In the genomic region with DNA sequence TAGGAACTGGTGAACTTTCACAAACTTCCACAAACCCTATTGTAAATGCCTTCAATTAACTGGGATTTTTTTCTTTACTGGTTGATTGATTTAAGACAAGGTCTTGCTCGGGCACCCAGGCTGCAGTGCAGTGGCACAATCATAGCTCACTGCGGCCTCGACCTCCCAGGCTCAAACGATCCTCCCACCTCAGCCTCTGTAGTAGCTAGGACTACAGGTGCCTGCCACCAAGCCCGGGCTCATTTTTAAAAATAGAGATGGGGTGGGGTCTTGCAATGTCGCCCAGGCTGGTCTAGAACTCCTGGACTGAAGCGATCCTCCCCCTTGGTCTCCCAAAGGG, we compare ENCODE assay signal across 8 cellular contexts. TPM values are rescaled to one million over a fixed set of nuclear protein-coding genes. Genes with fewer than 3 reads are reported as not detected.
DNase-seq lines count a peak whose midpoint lies in the region; ATAC-seq and TF ChIP-seq lines count a peak whose summit lies in the region.

No MANE protein-coding gene starts in this region.

- H3K36me3 ChIP-seq in BE2C, result no peaks in the 10 kb centered on the region

- peaks cover 6% of the 10 kb centered on the region for H3K27me3 Mint-ChIP-seq in IgD-negative memory B cell
- peaks cover 5 to 19% (median 7%) of the 10 kb centered on the region in 5 donors for H3K27me3 Mint-ChIP-seq in naive thymus-derived CD8-positive, alpha-beta T cell

- ATAC-seq in naive thymus-derived CD8-positive, alpha-beta T cell, result peak in 1 of 2 donors; percentile 10
- ATAC-seq in HG03095 (IDR thresholded peaks at IDR 0.05; ENCODE audit: unreplicated experiment) (no peak), GM19467 (IDR thresholded peaks at IDR 0.05; ENCODE audit: unreplicated experiment) (no peak)

- TF ChIP-seq CTCF in BE2C (IDR thresholded peaks at IDR 0.05; ENCODE audit: low read depth, low read length), result no peak
- TF ChIP-seq CTCF in dorsolateral prefrontal cortex (IDR thresholded peaks at IDR 0.05 in 54 of 56, conservative IDR thresholded peaks at IDR 0.05 in 2 of 56; ENCODE audit: low read depth in 1 of 56, partially characterized antibody in 56 of 56), result no peak

- POLR2A ChIA-PET in naive thymus-derived CD8-positive, alpha-beta T cell (lab: Charles Lee), result interaction anchor here (0.9 to 1.4 kb wide), 4 partner anchors 11 to 107 kb away, joined by 3 to 8 read pairs (median 4); partner anchors contain the start of gene CDC42EP2

- intact Hi-C loops in dorsolateral prefrontal cortex (cut with DNase I), result no loop called here

- H3K9me3 Mint-ChIP-seq in IgD-negative memory B cell, result no peaks in the 10 kb centered on the region
- no peaks in the 10 kb centered on the region for H3K9me3 Mint-ChIP-seq in naive thymus-derived CD8-positive, alpha-beta T cell

- H3K4me3 ChIP-seq in BE2C (ENCODE audit: low read depth, low read length), result peak overlapping the region; percentile 50
- peak overlapping the region; percentile 11 to 68 (median 52) for H3K4me3 ChIP-seq in dorsolateral prefrontal cortex

- peaks cover 6 to 7% (median 7%) of the 10 kb centered on the region in 3 donors for H3K4me1 Mint-ChIP-seq in IgD-negative memory B cell
- peaks cover 5 to 11% (median 10%) of the 10 kb centered on the region in 4 donors for H3K4me1 Mint-ChIP-seq in naive thymus-derived CD8-positive, alpha-beta T cell

- DNase-seq in BE2C (no peak), dorsolateral prefrontal cortex (no peak), middle frontal gyrus (ENCODE audit: extremely low spot score, low spot score) (no peak)
- no peak for DNase-seq in naive thymus-derived CD8-positive, alpha-beta T cell
- no peak for DNase-seq in activated CD4-positive, alpha-beta T cell treated with anti-CD3 and anti-CD28 coated beads, Interleukin-2, amount 50 U/mL, for 1 hour

- no peaks in the 10 kb centered on the region for H3K36me3 Mint-ChIP-seq in IgD-negative memory B cell
- H3K36me3 Mint-ChIP-seq in naive thymus-derived CD8-positive, alpha-beta T cell, result peaks cover 0 to 9% (median 0%) of the 10 kb centered on the region in 3 donors

- peak overlapping the region in 2 of 59 donors; percentile 49 to 68 for H3K27ac ChIP-seq in dorsolateral prefrontal cortex

- H3K27me3 ChIP-seq in BE2C (0 out of 2 replicates have a peak, but pooled peaks cover 10% of the 10 kb centered on the region), dorsolateral prefrontal cortex (no peaks in the 10 kb centered on the region)

- no peak overlapping the region for H3K27ac Mint-ChIP-seq in IgD-negative memory B cell
- peak overlapping the region in 2 of 10 donors; percentile 31 to 67 for H3K27ac Mint-ChIP-seq in naive thymus-derived CD8-positive, alpha-beta T cell

- no peaks in the 10 kb centered on the region for H3K4me1 ChIP-seq in BE2C

- H3K9me3 ChIP-seq in BE2C, result no peaks in the 10 kb centered on the region

- H3K4me3 Mint-ChIP-seq in IgD-negative memory B cell, result peak overlapping the region; percentile 83 to 91 (median 86)
- H3K4me3 Mint-ChIP-seq in naive thymus-derived CD8-positive, alpha-beta T cell, result peak overlapping the region; percentile 69 to 85 (median 80)

RNA-seq across cellular contexts. Expression of gene POLA2, which starts 35.7 kb away (rescaled TPM):
- 2.9 TPM for polyA plus RNA-seq in BE2C (2012; ENCODE audit: insufficient read depth, insufficient read length, low read depth)
- 13.0 TPM for polyA plus RNA-seq in IgD-negative memory B cell
- 10 to 100 TPM in 36 of 120 experiments, 1 to 10 TPM in 84; 4.5 to 16.1 (median 8.9) TPM for total RNA-seq in dorsolateral prefrontal cortex
- 10 to 100 TPM; 24.5 to 24.7 TPM for total RNA-seq in naive thymus-derived CD8-positive, alpha-beta T cell
- polyA plus RNA-seq in naive thymus-derived CD8-positive, alpha-beta T cell, result 10 to 100 TPM in 2 of 3 donors, 1 to 10 TPM in 1; 9.7 to 13.5 (median 10.9) TPM

RNA-seq across cellular contexts. Expression of gene CAPN1, which starts 44.3 kb away (rescaled TPM):
- 36.7 TPM for polyA plus RNA-seq in BE2C (2012; ENCODE audit: insufficient read depth, insufficient read length, low read depth)
- 113 TPM for polyA plus RNA-seq in IgD-negative memory B cell
- 100 to 1,000 TPM in 100 of 120 experiments, 10 to 100 TPM in 20; 63.3 to 166 (median 116) TPM for total RNA-seq in dorsolateral prefrontal cortex
- 100 to 1,000 TPM in 1 of 2 experiments, 10 to 100 TPM in 1; 99.5 to 106 TPM for total RNA-seq in naive thymus-derived CD8-positive, alpha-beta T cell
- polyA plus RNA-seq in naive thymus-derived CD8-positive, alpha-beta T cell, result 10 to 100 TPM; 75.6 to 79.2 (median 78.9) TPM

RNA-seq across cellular contexts. Expression of gene SPDYC, which starts 56.0 kb away (rescaled TPM):
- not detected for polyA plus RNA-seq in BE2C (2012; ENCODE audit: insufficient read depth, insufficient read length, low read depth)
- polyA plus RNA-seq in IgD-negative memory B cell, result not detected
- not detected for total RNA-seq in dorsolateral prefrontal cortex
- total RNA-seq in naive thymus-derived CD8-positive, alpha-beta T cell, result not detected
- polyA plus RNA-seq in naive thymus-derived CD8-positive, alpha-beta T cell, result not detected
